Comparison of ENCODE assay signal across 10 cellular contexts in the genomic region with DNA sequence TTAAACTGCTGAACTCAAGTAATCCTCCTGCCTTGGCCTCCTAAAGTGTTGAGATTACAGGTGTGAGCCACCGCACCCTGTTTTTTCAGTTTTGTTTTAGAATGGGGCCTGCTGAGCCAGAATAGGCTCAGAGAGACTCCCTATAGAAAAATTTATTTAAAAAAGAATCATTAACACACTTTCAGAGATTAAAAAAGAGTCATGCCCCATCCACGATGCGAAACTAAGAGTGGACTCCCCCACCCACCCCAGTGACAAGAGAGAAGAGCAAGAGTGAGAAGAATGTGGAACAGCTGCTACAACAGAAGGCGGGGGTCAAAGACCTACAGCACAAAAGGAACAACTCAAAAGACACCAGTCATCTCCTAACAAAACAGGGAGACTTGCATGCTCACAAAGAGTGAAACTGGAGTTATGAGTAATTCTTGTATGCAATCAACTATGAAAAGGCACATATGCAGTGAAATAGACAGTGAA. TPM values are rescaled to one million over a fixed set of nuclear protein-coding genes. Genes with fewer than 3 reads are reported as not detected.
DNase-seq lines count a peak whose midpoint lies in the region; ATAC-seq lines count a peak whose summit lies in the region.
"Had no signal": no experiment of that assay in that cellular context is flagged by ENCODE, and none has a peak within 500 bp of the region (broad histone marks: within the 10 kb centered on the region; RNA-seq: fewer than 3 reads in every experiment).

No MANE protein-coding gene starts in this region.

- H3K4me3 Mint-ChIP-seq in T-helper 17 cell: no peak overlapping the region

- no peaks in the 10 kb centered on the region for H3K27me3 Mint-ChIP-seq in T-helper 17 cell

- peaks cover 2% of the 10 kb centered on the region for H3K36me3 Mint-ChIP-seq in T-helper 17 cell (ENCODE audit: low read depth)

- DNase-seq in kidney tubule cell (ENCODE audit: low spot score) (peak; percentile 8), T-helper 17 cell (no peak), NCI-H524 treated with DMSO at 0.1 percent for 48 hours (lab: John Stamatoyannopoulos, UW) (no peak), NCI-H2171 treated with DMSO at 0.1 percent for 48 hours (lab: John Stamatoyannopoulos, UW) (no peak), NCI-H226 (no peak)
- DNase-seq: NCI-H1105, T1000 had no signal

- ATAC-seq in GM18873 (IDR thresholded peaks at IDR 0.05; ENCODE audit: low FRiP score, unreplicated experiment): peak; percentile 95
- peak; percentile 98 for ATAC-seq in GM21447 (IDR thresholded peaks at IDR 0.05; ENCODE audit: unreplicated experiment)
- ATAC-seq in HG03342 (IDR thresholded peaks at IDR 0.05; ENCODE audit: unreplicated experiment): peak; percentile 98
- no peak for ATAC-seq in T-helper 17 cell

- H3K9me3 ChIP-seq in T-helper 17 cell (ENCODE audit: control insufficient read depth, low read length, poor library complexity, severe bottlenecking): no peaks in the 10 kb centered on the region

- peaks cover 5% of the 10 kb centered on the region for H3K4me1 Mint-ChIP-seq in T-helper 17 cell

- H3K27ac Mint-ChIP-seq in T-helper 17 cell: no peak overlapping the region

RNA-seq across cellular contexts. Expression of gene GLDC, which starts 47.2 kb away (rescaled TPM):
- 1 to 10 TPM in 1 of 2 donors, not detected in 1; 1.1 TPM for total RNA-seq in T-helper 17 cell
